In genomic region chr18:811192-812122, GRCh38 we compare ENCODE assay signal across 8 cellular contexts. TPM values are rescaled to one million over a fixed set of nuclear protein-coding genes. Genes with fewer than 3 reads are reported as not detected.
A peak's percentile ranks its signal among the peaks of the same experiment; 100 is the strongest.
DNase-seq lines count a peak whose midpoint lies in the region; ATAC-seq and TF ChIP-seq lines count a peak whose summit lies in the region.

No MANE protein-coding gene starts in this region.

- intact Hi-C loops in colonic mucosa (cut with DNase I) = no loop called here
- intact Hi-C loops in lower leg skin (cut with DNase I; ENCODE audit: low total_unique reads) = no loop called here

- peak; percentile 44 for ATAC-seq in HG02642 (IDR thresholded peaks at IDR 0.05; ENCODE audit: poor library complexity, unreplicated experiment)
- ATAC-seq in thoracic aorta (ENCODE audit: insufficient number of reproducible peaks, low FRiP score, low read depth) = peak; percentile 22

- peak overlapping the region; percentile 75 for H3K4me2 ChIP-seq in OCI-LY3 (ENCODE audit: low read length)

- 0 to 1% methylated on average over 42 to 52 of the region's 58 CpGs for WGBS in lower leg skin, 2 donors

- H3K36me3 ChIP-seq in OCI-LY3 (replicated peaks; ENCODE audit: low read depth, low read length) (no peaks in the 10 kb centered on the region), colonic mucosa (no peaks in the 10 kb centered on the region), thoracic aorta (no peaks in the 10 kb centered on the region)

- H3K9ac ChIP-seq in OCI-LY3 (ENCODE audit: low read length) = peak overlapping the region; percentile 83
- H3K9ac ChIP-seq in colonic mucosa (ENCODE audit: low read depth in 2 of 2, low read length in 2 of 2) = peak overlapping the region; percentile 95 to 96

- peak overlapping the region; percentile 45; the same call in 1 of the 2 replicates for H2AFZ ChIP-seq in OCI-LY3 (ENCODE audit: low read depth, low read length)

- no peak for TF ChIP-seq CTCF in OCI-LY3 (IDR thresholded peaks at IDR 0.05; ENCODE audit: low read depth, low read length)
- no peak for TF ChIP-seq CTCF in colonic mucosa (IDR thresholded peaks at IDR 0.05)
- TF ChIP-seq CTCF in lower leg skin (IDR thresholded peaks at IDR 0.05) = no peak
- TF ChIP-seq CTCF in thoracic aorta (IDR thresholded peaks at IDR 0.05) = no peak

- peaks cover 19% of the 10 kb centered on the region for H3K36me3 Mint-ChIP-seq in activated T-cell treated with anti-CD3 and anti-CD28 coated beads, Interleukin-2, amount 50 U/mL, for 24 hours (ENCODE audit: low read depth)

- H3K9me3 ChIP-seq in OCI-LY3 (ENCODE audit: insufficient read depth, low read length) (no peaks in the 10 kb centered on the region), colonic mucosa (no peaks in the 10 kb centered on the region), thoracic aorta (no peaks in the 10 kb centered on the region)

- H3K27ac Mint-ChIP-seq in activated T-cell treated with anti-CD3 and anti-CD28 coated beads, Interleukin-2, amount 50 U/mL, for 24 hours = peak overlapping the region; percentile 97

- no peaks in the 10 kb centered on the region for H3K27me3 Mint-ChIP-seq in activated T-cell treated with anti-CD3 and anti-CD28 coated beads, Interleukin-2, amount 50 U/mL, for 24 hours

- H3K9me3 Mint-ChIP-seq in activated T-cell treated with anti-CD3 and anti-CD28 coated beads, Interleukin-2, amount 50 U/mL, for 24 hours = peaks cover 1% of the 10 kb centered on the region

- H3K4me1 Mint-ChIP-seq in activated T-cell treated with anti-CD3 and anti-CD28 coated beads, Interleukin-2, amount 50 U/mL, for 24 hours (ENCODE audit: low read depth) = peaks cover 78% of the 10 kb centered on the region

- peak overlapping the region; percentile 89 for H3K4me3 Mint-ChIP-seq in activated T-cell treated with anti-CD3 and anti-CD28 coated beads, Interleukin-2, amount 50 U/mL, for 24 hours

- no peak for TF ChIP-seq POLR2A in lower leg skin (IDR thresholded peaks at IDR 0.05)

- H3K79me2 ChIP-seq in OCI-LY3 (ENCODE audit: low read length) = peaks cover 19% of the 10 kb centered on the region; the same call in 1 of the 2 replicates

- H3K27ac ChIP-seq in OCI-LY3 (ENCODE audit: low read length) (no peak overlapping the region; the same call in 1 of the 2 replicates), colonic mucosa (peak overlapping the region; percentile 90), thoracic aorta (peak overlapping the region; percentile 91 to 94)

- H3K27me3 ChIP-seq in OCI-LY3 (ENCODE audit: low read depth, low read length) (peaks cover 31% of the 10 kb centered on the region), colonic mucosa (no peaks in the 10 kb centered on the region), thoracic aorta (replicated peaks; ENCODE audit: insufficient read depth) (no peaks in the 10 kb centered on the region)

- DNase-seq in activated T-cell treated with anti-CD3 and anti-CD28 coated beads, Interleukin-2, amount 50 U/mL, for 24 hours = no peak
- no peak for DNase-seq in activated T-cell treated with anti-CD3 and anti-CD28 coated beads, Interleukin-2, amount 50 U/mL, for 1 hour
- DNase-seq in colonic mucosa (peak; percentile 65), lower leg skin (ENCODE audit: low spot score in 2 of 2) (peak in 1 of 2 donors; percentile 88), thoracic aorta (ENCODE audit: low spot score) (no peak), NCI-H187 treated with DMSO at 0.1 percent for 48 hours (lab: John Stamatoyannopoulos, UW) (no peak)

- peaks cover 36% of the 10 kb centered on the region for H4K20me1 ChIP-seq in OCI-LY3 (ENCODE audit: insufficient read depth, low read length)

- H3K4me1 ChIP-seq in OCI-LY3 (ENCODE audit: low read length) (peaks cover 21% of the 10 kb centered on the region), colonic mucosa (no peaks in the 10 kb centered on the region), thoracic aorta (ENCODE audit: control insufficient read depth in 1 of 2, low read depth in 2 of 2) (peaks cover 10 to 19% of the 10 kb centered on the region in 2 donors)

- H3K4me3 ChIP-seq in OCI-LY3 (ENCODE audit: low read length) (peak overlapping the region; percentile 95), colonic mucosa (peak overlapping the region; percentile 88), lower leg skin (ENCODE audit: low read depth, poor library complexity, severe bottlenecking) (peak overlapping the region; percentile 74), thoracic aorta (peak overlapping the region; percentile 98)

RNA-seq across cellular contexts. Expression of gene YES1, which starts 0.6 kb away (rescaled TPM):
- 10 to 100 TPM; 56.3 to 83.4 TPM for total RNA-seq in colonic mucosa
- total RNA-seq in lower leg skin = 100 to 1,000 TPM in 1 of 4 donors, 10 to 100 TPM in 3; 62.3 to 133 (median 90.0) TPM
- 10 to 100 TPM; 41.2 to 50.4 TPM for total RNA-seq in thoracic aorta
